In genomic region chrX:107736781-107737531, GRCh38 we compare ENCODE assay signal across 15 cellular contexts. TPM values are rescaled to one million over a fixed set of nuclear protein-coding genes. Genes with fewer than 3 reads are reported as not detected.
A peak's percentile ranks its signal among the peaks of the same experiment; 100 is the strongest.
DNase-seq lines count a peak whose midpoint lies in the region; ATAC-seq, FAIRE-seq and TF ChIP-seq lines count a peak whose summit lies in the region.
"Had no signal": no experiment of that assay in that cellular context is flagged by ENCODE, and none has a peak within 500 bp of the region (broad histone marks: within the 10 kb centered on the region; RNA-seq: fewer than 3 reads in every experiment).

No MANE protein-coding gene starts in this region.

- POLR2A ChIA-PET in endothelial cell of umbilical vein (lab: Charles Lee) = interaction anchor here (0.5 kb wide), 1 partner anchor 84 kb away, joined by 3 read pairs; no protein-coding TSS in a partner anchor

- H3K27ac ChIP-seq in GM23338 (ENCODE audit: low read depth) = no peak overlapping the region
- no peak overlapping the region for H3K27ac ChIP-seq in endothelial cell of umbilical vein (ENCODE audit: insufficient read depth, low read depth, low read length)
- peak overlapping the region; percentile 22 to 58 (median 34) for H3K27ac ChIP-seq in pancreas
- H3K27ac ChIP-seq: BLaER1, VCaP had no signal

- no peaks in the 10 kb centered on the region for H3K9me1 ChIP-seq in endothelial cell of umbilical vein (replicated peaks; ENCODE audit: control insufficient read depth, extremely low read depth, insufficient read depth, low read length)

- no peak overlapping the region for H3K9ac ChIP-seq in endothelial cell of umbilical vein (replicated peaks; ENCODE audit: extremely low read depth, insufficient read depth, low read length)
- H3K9ac ChIP-seq: BLaER1 had no signal

- no peaks in the 10 kb centered on the region for H3K36me3 ChIP-seq in GM23338 (ENCODE audit: insufficient read depth)
- H3K36me3 ChIP-seq in endothelial cell of umbilical vein (ENCODE audit: control insufficient read depth in 2 of 2, extremely low read depth in 1 of 2, insufficient read depth in 2 of 2, low read length in 2 of 2) = no peaks in the 10 kb centered on the region
- H3K36me3 ChIP-seq in pancreas = no peaks in the 10 kb centered on the region
- H3K36me3 ChIP-seq: BLaER1 had no signal

- ATAC-seq in GM23338 (peak; percentile 36), pancreas (peak in 2 of 4 donors; percentile 3 to 6)
- ATAC-seq: activated T-cell treated with anti-CD3 and anti-CD28 coated beads, Interleukin-2, amount 50 U/mL, for 4 hours; mucosa of descending colon; Panc1 had no signal

- dilution Hi-C loops in endothelial cell of umbilical vein (cut with MboI; ENCODE audit: extremely low pct_ligation_motif_present, low sequenced_read_pairs) = no loop called here

- H3K27ac Mint-ChIP-seq in GM23338 (no peak overlapping the region), glutamatergic neuron (ENCODE audit: unreplicated experiment) (no peak overlapping the region)

- H3K9me3 ChIP-seq in endothelial cell of umbilical vein (replicated peaks; ENCODE audit: control insufficient read depth, insufficient read depth, low read length) (no peaks in the 10 kb centered on the region), pancreas (no peaks in the 10 kb centered on the region)
- H3K9me3 ChIP-seq: BLaER1, mucosa of descending colon had no signal

- H3K27me3 Mint-ChIP-seq in GM23338 (ENCODE audit: insufficient read depth, low read depth, poor library complexity) (no peaks in the 10 kb centered on the region), glutamatergic neuron (ENCODE audit: unreplicated experiment) (peaks cover 1% of the 10 kb centered on the region)

- no peak overlapping the region for H3K4me3 ChIP-seq in GM23338
- H3K4me3 ChIP-seq in endothelial cell of umbilical vein (replicated peaks in 1 of 3; ENCODE audit: insufficient read depth in 1 of 3, low read depth in 1 of 3, low read length in 3 of 3) = no peak overlapping the region
- H3K4me3 ChIP-seq in pancreas = no peak overlapping the region
- H3K4me3 ChIP-seq: BLaER1, mucosa of descending colon, smooth muscle cell had no signal

- BruUV-seq in endothelial cell of umbilical vein (replicated peaks; lab: Mats Ljungman, UMichigan) = no TSS peak

- TF ChIP-seq POLR2A in endothelial cell of umbilical vein (IDR thresholded peaks at IDR 0.05; ENCODE audit: low read depth, low read length) = no peak

- H3F3A ChIP-seq in GM23338 (replicated peaks; ENCODE audit: low read depth) = no peaks in the 10 kb centered on the region

- CTCF ChIA-PET in endothelial cell of umbilical vein (lab: Charles Lee) = interaction anchor here (1.4 kb wide), 1 partner anchor 20 kb away, joined by 5 read pairs; no protein-coding TSS in a partner anchor

- DNase-seq in GM23338 (ENCODE audit: low spot score) (peak; percentile 38), NCI-H345 (lab: John Stamatoyannopoulos, UW) (peak; percentile 90), endothelial cell of umbilical vein (ENCODE audit: low read depth, low spot score) (peak; percentile 59), pancreas (peak in 2 of 6 donors; percentile 32 to 40), RPMI8226 (no peak), glutamatergic neuron (no peak)
- no peak for DNase-seq in activated CD4-positive, CD25-positive, alpha-beta regulatory T cell treated with anti-CD3 and anti-CD28 coated beads, Interleukin-2, amount 50 U/mL, for 72 hours
- no peak for DNase-seq in activated CD4-positive, alpha-beta T cell treated with anti-CD3 and anti-CD28 coated beads, Interleukin-2, amount 50 U/mL, for 4 hours
- DNase-seq: activated T-cell treated with anti-CD3 and anti-CD28 coated beads, Interleukin-2, amount 50 U/mL, for 4 hours; foreskin melanocyte; mucosa of descending colon had no signal

- TF ChIP-seq CTCF in GM23338 (conservative IDR thresholded peaks at IDR 0.05; ENCODE audit: low read depth in 2 of 2) = no peak
- TF ChIP-seq CTCF in endothelial cell of umbilical vein (IDR thresholded peaks at IDR 0.05; ENCODE audit: extremely low read depth in 1 of 2, insufficient read depth in 1 of 2, low read depth in 1 of 2, low read length in 2 of 2) = no peak
- no peak for TF ChIP-seq CTCF in pancreas (IDR thresholded peaks at IDR 0.05)
- TF ChIP-seq CTCF in glutamatergic neuron (IDR thresholded peaks at IDR 0.05; ENCODE audit: partially characterized antibody, unreplicated experiment) = no peak

- H3K9me2 ChIP-seq in GM23338 (ENCODE audit: insufficient read depth) = no peaks in the 10 kb centered on the region

- peaks cover 13% of the 10 kb centered on the region; the same call in 1 of the 2 replicates for H3K4me1 ChIP-seq in GM23338 (ENCODE audit: insufficient read depth)
- peaks cover 13% of the 10 kb centered on the region for H3K4me1 ChIP-seq in endothelial cell of umbilical vein (ENCODE audit: control insufficient read depth, extremely low read depth, insufficient read depth, low read length)
- peaks cover 10 to 15% (median 12%) of the 10 kb centered on the region in 3 donors for H3K4me1 ChIP-seq in pancreas

- H3K4me2 ChIP-seq in GM23338 (no peak overlapping the region; the same call in 1 of the 2 replicates), endothelial cell of umbilical vein (ENCODE audit: insufficient read depth, low read length) (no peak overlapping the region)
- H3K4me2 ChIP-seq: BLaER1, smooth muscle cell had no signal

- H3K79me2 ChIP-seq in GM23338 (replicated peaks; ENCODE audit: insufficient read depth) (no peaks in the 10 kb centered on the region), endothelial cell of umbilical vein (ENCODE audit: control insufficient read depth, insufficient read depth, low read length) (no peaks in the 10 kb centered on the region)

- H3K4me1 Mint-ChIP-seq in GM23338 (peaks cover 22% of the 10 kb centered on the region), glutamatergic neuron (ENCODE audit: low read depth, unreplicated experiment) (peaks cover 2% of the 10 kb centered on the region)

- intact Hi-C loops in endothelial cell of umbilical vein (cut with micrococcal nuclease) = no loop called here
- intact Hi-C loops in pancreas (cut with DNase I) = no loop called here

- FAIRE-seq in endothelial cell of umbilical vein (lab: Jason Lieb, UNC) (peak; percentile 64), pancreas (lab: Jason Lieb, UNC) (no peak)

- 31 to 35% methylated on average over 8 of the region's 8 CpGs for WGBS in pancreas, 2 donors

- H3K9me3 Mint-ChIP-seq in GM23338 (no peaks in the 10 kb centered on the region), glutamatergic neuron (ENCODE audit: unreplicated experiment) (peaks cover 5% of the 10 kb centered on the region)
- H3K9me3 Mint-ChIP-seq: activated T-cell treated with anti-CD3 and anti-CD28 coated beads, Interleukin-2, amount 50 U/mL, for 4 hours had no signal

- H3K36me3 Mint-ChIP-seq in GM23338 (ENCODE audit: low read depth) (no peaks in the 10 kb centered on the region), glutamatergic neuron (ENCODE audit: unreplicated experiment) (no peaks in the 10 kb centered on the region)

- H4K20me1 ChIP-seq in GM23338 (replicated peaks; ENCODE audit: insufficient read depth) = no peaks in the 10 kb centered on the region
- no peaks in the 10 kb centered on the region for H4K20me1 ChIP-seq in endothelial cell of umbilical vein (replicated peaks; ENCODE audit: control insufficient read depth, extremely low read depth, insufficient read depth, low read length)
- H4K20me1 ChIP-seq: BLaER1 had no signal

- no peaks in the 10 kb centered on the region for H3K27me3 ChIP-seq in GM23338 (ENCODE audit: insufficient read depth)
- no peaks in the 10 kb centered on the region for H3K27me3 ChIP-seq in endothelial cell of umbilical vein (ENCODE audit: control insufficient read depth in 2 of 2, insufficient read depth in 2 of 2, low read length in 2 of 2)
- no peaks in the 10 kb centered on the region for H3K27me3 ChIP-seq in pancreas

- H3K4me3 Mint-ChIP-seq in GM23338 (no peak overlapping the region), glutamatergic neuron (ENCODE audit: unreplicated experiment) (no peak overlapping the region)
- H3K4me3 Mint-ChIP-seq: activated T-cell treated with anti-CD3 and anti-CD28 coated beads, Interleukin-2, amount 50 U/mL, for 4 hours had no signal

- H2AFZ ChIP-seq in GM23338 (no peak overlapping the region), endothelial cell of umbilical vein (ENCODE audit: low read depth, low read length) (no peak overlapping the region)

TF ChIP-seq in GM23338, 12 proteins besides CTCF, POLR2A, EP300 and RAD21 (continues in another document):
- no peak for TF ChIP-seq CREB1 (CRISPR knock-in tag; IDR thresholded peaks at IDR 0.05; ENCODE audit: low read depth)

TF ChIP-seq in endothelial cell of umbilical vein, 7 proteins besides CTCF, POLR2A, EP300 and RAD21 (continues in another document):
- TF ChIP-seq EZH2 (IDR thresholded peaks at IDR 0.05; ENCODE audit: borderline replicate concordance, low read depth, low read length, severe bottlenecking) = no peak

RNA-seq across cellular contexts. Expression of gene TSC22D3, which starts 38.6 kb away (rescaled TPM):
- 10.9 and 20.0 TPM in 2 replicates for total RNA-seq in GM23338 (2014; rRNA removed; shearing (Covaris generic))
- polyA plus RNA-seq in GM23338 (2016; fragmentation: Nextera tagmentation; extraction: Ambion mirVana) (10.2 and 12.6 TPM in 2 replicates), endothelial cell of umbilical vein (24.7 and 37.4 TPM in 2 replicates), pancreas (10 to 100 TPM; 38.8 to 61.5 TPM)
- total RNA-seq in endothelial cell of umbilical vein (21.1 and 29.1 TPM in 2 replicates), pancreas (10 to 100 TPM; 12.8 to 86.6 (median 47.3) TPM), glutamatergic neuron (ENCODE audit: unreplicated experiment) (107 TPM)
- 30.2 and 30.8 TPM in 2 replicates for polyA plus RNA-seq in endothelial cell of umbilical vein (2011; cell fraction: cytosol; rRNA removed)
- 56.8 and 76.1 TPM in 2 replicates for polyA plus RNA-seq in endothelial cell of umbilical vein (2011; cell fraction: nucleus; rRNA removed)
- polyA plus RNA-seq in endothelial cell of umbilical vein (2012) = 19.1 and 27.1 TPM in 2 replicates
- 23.4 and 25.5 TPM in 2 replicates for polyA minus RNA-seq in endothelial cell of umbilical vein
- 39.8 TPM for polyA minus RNA-seq in endothelial cell of umbilical vein (2011; cell fraction: cytosol; rRNA and poly(A)+ RNA removed)
- 22.2 and 45.2 TPM in 2 replicates for polyA minus RNA-seq in endothelial cell of umbilical vein (2011; cell fraction: nucleus; rRNA and poly(A)+ RNA removed)

RNA-seq across cellular contexts. Expression of gene NCBP2L, which starts 40.6 kb away (rescaled TPM):
- total RNA-seq in GM23338 (2014; rRNA removed; shearing (Covaris generic)) = not detected in 2 replicates
- not detected in 2 replicates for polyA plus RNA-seq in GM23338 (2016; fragmentation: Nextera tagmentation; extraction: Ambion mirVana)
- total RNA-seq in endothelial cell of umbilical vein = not detected in 2 replicates
- polyA plus RNA-seq in endothelial cell of umbilical vein = not detected in 2 replicates
- not detected in 2 replicates for polyA plus RNA-seq in endothelial cell of umbilical vein (2011; cell fraction: cytosol; rRNA removed)
- not detected in 2 replicates for polyA plus RNA-seq in endothelial cell of umbilical vein (2011; cell fraction: nucleus; rRNA removed)
- not detected in 2 replicates for polyA plus RNA-seq in endothelial cell of umbilical vein (2012)
- polyA minus RNA-seq in endothelial cell of umbilical vein = not detected in 2 replicates
- not detected for polyA minus RNA-seq in endothelial cell of umbilical vein (2011; cell fraction: cytosol; rRNA and poly(A)+ RNA removed)
- not detected in 2 replicates for polyA minus RNA-seq in endothelial cell of umbilical vein (2011; cell fraction: nucleus; rRNA and poly(A)+ RNA removed)
- under 1 TPM in 3 of 6 donors, not detected in 3; 0.19 to 0.38 (median 0.20) TPM for total RNA-seq in pancreas
- under 1 TPM; 0.11 to 0.28 TPM for polyA plus RNA-seq in pancreas
- not detected for total RNA-seq in glutamatergic neuron (ENCODE audit: unreplicated experiment)
- total RNA-seq: activated T-cell treated with anti-CD3 and anti-CD28 coated beads, Interleukin-2, amount 50 U/mL, for 4 hours; mucosa of descending colon; smooth muscle cell had no signal
- polyA plus RNA-seq: smooth muscle cell had no signal

Comparison
In these comparisons a context has a peak if more than half of its experiments do, and no peak if none do; other contexts are left out.
1. DNase-seq: peak in GM23338 (single experiment), NCI-H345 (single experiment) and endothelial cell of umbilical vein (single experiment); none in activated CD4-positive, CD25-positive, alpha-beta regulatory T cell treated with anti-CD3 and anti-CD28 coated beads, Interleukin-2, amount 50 U/mL, for 72 hours (single experiment), activated CD4-positive, alpha-beta T cell treated with anti-CD3 and anti-CD28 coated beads, Interleukin-2, amount 50 U/mL, for 4 hours (0 of 2), RPMI8226 (single experiment) and glutamatergic neuron (single experiment).
2. H3K27ac ChIP-seq: peak in pancreas (4 of 4); none in GM23338 (single experiment) and endothelial cell of umbilical vein (single experiment).